1 cellular context compared by ENCODE assay signal in genomic region chr16:24775455-24775854, GRCh38.
TF ChIP-seq lines count a peak whose summit lies in the region.

No MANE protein-coding gene starts in this region.

TF ChIP-seq in WTC11, 78 proteins besides CTCF, POLR2A, EP300 and RAD21 (continued from another document):
- TF ChIP-seq FOXP4 (CRISPR knock-in tag; IDR thresholded peaks at IDR 0.05) (no peak), ZNF532 (CRISPR knock-in tag; IDR thresholded peaks at IDR 0.05; ENCODE audit: borderline replicate concordance) (no peak), ERG (CRISPR knock-in tag; IDR thresholded peaks at IDR 0.05) (no peak), ZNF281 (CRISPR knock-in tag; IDR thresholded peaks at IDR 0.05) (no peak), STAT6 (CRISPR knock-in tag; conservative IDR thresholded peaks at IDR 0.05; ENCODE audit: low read depth) (no peak)
